In genomic region chr14:76811561-76811960, GRCh38 we compare ENCODE assay signal across 8 cellular contexts. TPM values are rescaled to one million over a fixed set of nuclear protein-coding genes. Genes with fewer than 3 reads are reported as not detected.
A peak's percentile ranks its signal among the peaks of the same experiment; 100 is the strongest.
DNase-seq lines count a peak whose midpoint lies in the region; ATAC-seq and TF ChIP-seq lines count a peak whose summit lies in the region.

No MANE protein-coding gene starts in this region.

- peaks cover 3% of the 10 kb centered on the region for H3K27me3 ChIP-seq in AG04450 (ENCODE audit: control insufficient read depth, insufficient read depth, low read length)
- H3K27me3 ChIP-seq in muscle layer of colon (ENCODE audit: control insufficient read depth in 1 of 2, insufficient read depth in 2 of 2, low read length in 2 of 2) = no peaks in the 10 kb centered on the region

- H3K4me1 ChIP-seq in muscle layer of colon (ENCODE audit: insufficient read depth, low read length) = peaks cover 9% of the 10 kb centered on the region

- no peak for ATAC-seq in activated CD4-positive, CD25-positive, alpha-beta regulatory T cell treated with anti-CD3 and anti-CD28 coated beads, Interleukin-2, amount 50 U/mL, for 24 hours

- no peaks in the 10 kb centered on the region; the same call in 1 of the 2 replicates for H3K9me3 ChIP-seq in AG04450 (ENCODE audit: control insufficient read depth, insufficient read depth, low read length)
- H3K9me3 ChIP-seq in muscle layer of colon (ENCODE audit: low read length) = no peaks in the 10 kb centered on the region

- no peak overlapping the region for H3K9ac ChIP-seq in muscle layer of colon (ENCODE audit: low read length)

- no peak for DNase-seq in AG04450 (ENCODE audit: low read depth, low spot score)
- no peak for DNase-seq in Jurkat, Clone E6-1 (ENCODE audit: low read depth, low spot score)
- DNase-seq in cerebellar cortex (ENCODE audit: low spot score) = peak; percentile 13
- no peak for DNase-seq in HCEC 1CT
- no peak for DNase-seq in GDM1 (lab: John Stamatoyannopoulos, UW)
- DNase-seq in NCI-H526 (lab: John Stamatoyannopoulos, UW) = no peak

- POLR2A ChIA-PET in AG04450 (lab: Yijun Ruan, JAX) = interaction anchor here (1.2 kb wide), 1 partner anchor 268 kb away, joined by 4 read pairs; no protein-coding TSS in a partner anchor

- H3K36me3 ChIP-seq in muscle layer of colon (ENCODE audit: insufficient read depth, low read length) = peaks cover 23% of the 10 kb centered on the region

- CTCF ChIA-PET in AG04450 (lab: Charles Lee) = interaction anchor here (0.6 to 4.5 kb wide), 8 partner anchors 10 to 648 kb away, joined by 3 to 51 read pairs (median 8); no protein-coding TSS in a partner anchor

- no peak overlapping the region for H3K27ac ChIP-seq in AG04450 (ENCODE audit: low read depth, low read length)
- H3K27ac ChIP-seq in muscle layer of colon (ENCODE audit: low read depth, low read length) = no peak overlapping the region

- H3K4me3 ChIP-seq in AG04450 (ENCODE audit: low read depth, low read length) = peak overlapping the region; percentile 73
- peak overlapping the region; percentile 66 for H3K4me3 ChIP-seq in Jurkat, Clone E6-1 (ENCODE audit: low read length)
- H3K4me3 ChIP-seq in muscle layer of colon (ENCODE audit: low read depth in 1 of 2, low read length in 2 of 2) = peak overlapping the region; percentile 55 to 57

- no peak for TF ChIP-seq CTCF in AG04450 (IDR thresholded peaks at IDR 0.05; ENCODE audit: low read depth, low read length)

RNA-seq across cellular contexts. Expression of gene ANGEL1, which starts 1.1 kb away (rescaled TPM):
- polyA plus RNA-seq in AG04450 (2011; rRNA removed) = 12.8 and 13.1 TPM in 2 replicates
- polyA minus RNA-seq in AG04450 (2011; rRNA and poly(A)+ RNA removed) = 13.4 and 14.8 TPM in 2 replicates
- polyA plus RNA-seq in Jurkat, Clone E6-1 (2012; ENCODE audit: insufficient read depth, insufficient read length) = 18.4 TPM

RNA-seq across cellular contexts. Expression of gene LRRC74A, which starts 14.6 kb away (rescaled TPM):
- polyA plus RNA-seq in AG04450 (2011; rRNA removed) = not detected in 2 replicates
- polyA minus RNA-seq in AG04450 (2011; rRNA and poly(A)+ RNA removed) = not detected in 2 replicates
- polyA plus RNA-seq in Jurkat, Clone E6-1 (2012; ENCODE audit: insufficient read depth, insufficient read length) = not detected

RNA-seq across cellular contexts. Expression of gene VASH1, which starts 50.3 kb away (rescaled TPM):
- polyA plus RNA-seq in AG04450 (2011; rRNA removed) = 5.0 and 6.0 TPM in 2 replicates
- polyA minus RNA-seq in AG04450 (2011; rRNA and poly(A)+ RNA removed) = 7.2 and 8.5 TPM in 2 replicates
- 8.3 TPM for polyA plus RNA-seq in Jurkat, Clone E6-1 (2012; ENCODE audit: insufficient read depth, insufficient read length)
